In the genomic region with DNA sequence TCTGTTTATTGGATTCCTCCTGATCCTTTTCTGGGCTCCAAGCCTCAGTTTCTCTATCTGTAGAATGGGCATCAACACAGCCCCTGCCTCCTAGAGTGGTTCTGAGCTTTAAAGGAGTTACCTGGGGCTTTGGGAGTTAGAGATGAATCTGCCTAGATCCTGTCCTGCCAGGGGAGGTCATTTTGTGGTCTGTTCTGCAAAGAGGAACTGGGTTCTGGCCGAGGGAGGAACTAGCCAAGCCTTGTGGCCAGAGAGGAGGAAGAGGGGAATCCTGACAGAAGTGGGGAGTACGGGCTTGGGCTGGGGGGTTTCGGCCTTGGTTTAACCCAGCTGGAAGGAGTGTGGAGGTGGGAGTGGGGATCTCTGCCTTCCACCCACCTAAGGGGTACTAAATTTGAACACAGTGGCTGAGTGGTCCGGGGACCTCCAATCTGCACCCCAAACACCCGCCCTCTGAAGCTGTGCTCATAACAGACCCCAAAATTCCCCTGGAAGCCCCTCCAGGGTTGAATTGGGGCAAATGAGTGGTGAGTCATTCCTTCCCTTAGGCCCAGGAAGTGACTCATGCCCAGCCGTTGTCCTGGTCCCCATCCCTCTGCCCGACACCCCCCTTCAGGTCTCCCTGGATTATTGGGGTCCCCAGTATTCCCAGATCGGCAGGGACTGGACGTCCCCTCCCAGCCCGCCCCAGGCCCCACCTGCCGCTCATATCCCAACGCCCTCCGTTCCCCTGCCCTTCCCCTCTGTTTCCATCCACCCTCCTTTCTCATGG, we compare ENCODE assay signal across 9 cellular contexts.
DNase-seq lines count a peak whose midpoint lies in the region.
"Had no signal": no experiment of that assay in that cellular context is flagged by ENCODE, and none has a peak within 500 bp of the region (broad histone marks: within the 10 kb centered on the region; RNA-seq: fewer than 3 reads in every experiment).

No MANE protein-coding gene starts in this region.

- H3K27ac ChIP-seq in caudate nucleus (ENCODE audit: low read depth, low read length): no peak overlapping the region

- H3K27ac Mint-ChIP-seq in activated naive CD4-positive, alpha-beta T cell treated with anti-CD3 and anti-CD28 coated beads, Interleukin-2, amount 10 ng/mL, durations not matched to agents 7 days and 5 days: peak overlapping the region; percentile 96

- no peaks in the 10 kb centered on the region for H3K9me3 Mint-ChIP-seq in activated naive CD4-positive, alpha-beta T cell treated with anti-CD3 and anti-CD28 coated beads, Interleukin-2, amount 10 ng/mL, durations not matched to agents 7 days and 5 days
- H3K9me3 Mint-ChIP-seq: brain had no signal

- H3K36me3 Mint-ChIP-seq in activated naive CD4-positive, alpha-beta T cell treated with anti-CD3 and anti-CD28 coated beads, Interleukin-2, amount 10 ng/mL, durations not matched to agents 7 days and 5 days: peaks cover 36% of the 10 kb centered on the region
- H3K36me3 Mint-ChIP-seq: brain had no signal

- peak; percentile 49 for DNase-seq in NK-92 treated with Interleukin-12 subunit alpha and Interleukin-12 subunit beta, amount 100 ng/mL, for 24 hours (lab: John Stamatoyannopoulos, UW)
- DNase-seq in NK-92 (lab: John Stamatoyannopoulos, UW; ENCODE audit: unreplicated experiment) (no peak), OCI-M1 (lab: John Stamatoyannopoulos, UW) (peak; percentile 98), islet precursor cell (peak; percentile 70), caudate nucleus (lab: John Stamatoyannopoulos, UW) (no peak), epidermal melanocyte (ENCODE audit: insufficient read length, low spot score) (no peak)
- DNase-seq in activated naive CD4-positive, alpha-beta T cell treated with anti-CD3 and anti-CD28 coated beads, Interleukin-2, amount 10 ng/mL, durations not matched to agents 7 days and 5 days: peak; percentile 70
- peak; percentile 66 to 73 for DNase-seq in stimulated activated CD8-positive, alpha-beta memory T cell treated with anti-CD3 and anti-CD28 coated beads, Interleukin-7, amount 100 ng/mL, for 4 hours (ENCODE audit: low read depth in 2 of 2)

- peaks cover 50% of the 10 kb centered on the region for H3K4me1 Mint-ChIP-seq in activated naive CD4-positive, alpha-beta T cell treated with anti-CD3 and anti-CD28 coated beads, Interleukin-2, amount 10 ng/mL, durations not matched to agents 7 days and 5 days

- no peaks in the 10 kb centered on the region for H3K27me3 Mint-ChIP-seq in activated naive CD4-positive, alpha-beta T cell treated with anti-CD3 and anti-CD28 coated beads, Interleukin-2, amount 10 ng/mL, durations not matched to agents 7 days and 5 days
- H3K27me3 Mint-ChIP-seq: brain had no signal

- peak overlapping the region; percentile 90 for H3K4me3 Mint-ChIP-seq in activated naive CD4-positive, alpha-beta T cell treated with anti-CD3 and anti-CD28 coated beads, Interleukin-2, amount 10 ng/mL, durations not matched to agents 7 days and 5 days

- CTCF ChIA-PET in activated naive CD4-positive, alpha-beta T cell treated with anti-CD3 and anti-CD28 coated beads, Interleukin-2, amount 10 ng/mL, durations not matched to agents 7 days and 5 days (lab: Charles Lee): interaction anchor here (1.1 to 6.2 kb wide), 3 partner anchors 16 to 248 kb away, joined by 3 to 51 read pairs (median 49); partner anchors contain the start of gene ASF1B

Comparison
In these comparisons a context has a peak if more than half of its experiments do, and no peak if none do; other contexts are left out.
1. DNase-seq: peak in NK-92 treated with Interleukin-12 subunit alpha and Interleukin-12 subunit beta, amount 100 ng/mL, for 24 hours (single experiment), OCI-M1 (single experiment), activated naive CD4-positive, alpha-beta T cell treated with anti-CD3 and anti-CD28 coated beads, Interleukin-2, amount 10 ng/mL, durations not matched to agents 7 days and 5 days (single experiment), islet precursor cell (single experiment) and stimulated activated CD8-positive, alpha-beta memory T cell treated with anti-CD3 and anti-CD28 coated beads, Interleukin-7, amount 100 ng/mL, for 4 hours (2 of 2); none in NK-92 (single experiment), caudate nucleus (0 of 61) and epidermal melanocyte (single experiment).